In genomic region chr16:66970775-66971725, GRCh38 we compare ENCODE assay signal across 10 cellular contexts. TPM values are rescaled to one million over a fixed set of nuclear protein-coding genes. Genes with fewer than 3 reads are reported as not detected.
DNase-seq lines count a peak whose midpoint lies in the region; ATAC-seq lines count a peak whose summit lies in the region.
"Had no signal": no experiment of that assay in that cellular context is flagged by ENCODE, and none has a peak within 500 bp of the region (broad histone marks: within the 10 kb centered on the region; RNA-seq: fewer than 3 reads in every experiment).

No MANE protein-coding gene starts in this region.

- H3K4me2 ChIP-seq in neuronal stem cell (ENCODE audit: insufficient read depth, low read length, poor library complexity, severe bottlenecking), result no peak overlapping the region

- H3K9ac ChIP-seq in neuronal stem cell (ENCODE audit: low read depth, low read length, poor library complexity), result no peak overlapping the region

- H3K27ac Mint-ChIP-seq in T-helper 17 cell, result peak overlapping the region; percentile 29
- H3K27ac Mint-ChIP-seq: progenitor cell of endocrine pancreas had no signal

- H2BK120ac ChIP-seq in neuronal stem cell (ENCODE audit: low read depth, low read length), result no peak overlapping the region

- H3K14ac ChIP-seq in neuronal stem cell (ENCODE audit: low read length), result no peak overlapping the region

- H2AFZ ChIP-seq in neuronal stem cell (ENCODE audit: low read length), result no peak overlapping the region

- H3K36me3 Mint-ChIP-seq in T-helper 17 cell (ENCODE audit: low read depth), result no peaks in the 10 kb centered on the region

- no peak overlapping the region for H2AK5ac ChIP-seq in neuronal stem cell (ENCODE audit: low read depth, low read length)

- H3K23ac ChIP-seq in neuronal stem cell (ENCODE audit: low read depth, low read length, poor library complexity), result no peak overlapping the region

- ATAC-seq in activated CD4-positive, CD25-positive, alpha-beta regulatory T cell treated with anti-CD3 and anti-CD28 coated beads, Interleukin-2, amount 50 U/mL, for 24 hours, result peak; percentile 58 to 66
- ATAC-seq in T-helper 17 cell (no peak), GM21367 (IDR thresholded peaks at IDR 0.05; ENCODE audit: unreplicated experiment) (no peak)
- ATAC-seq: GM12878 had no signal

- H3K27ac ChIP-seq in neuronal stem cell (replicated peaks; ENCODE audit: low read length), result no peak overlapping the region

- H3K9me3 ChIP-seq in T-helper 17 cell (ENCODE audit: control insufficient read depth, low read length, poor library complexity, severe bottlenecking), result no peaks in the 10 kb centered on the region
- H3K9me3 ChIP-seq in neuronal stem cell (replicated peaks in 1 of 2; ENCODE audit: control insufficient read depth in 2 of 2, insufficient read depth in 1 of 2, low read depth in 1 of 2, low read length in 2 of 2), result no peaks in the 10 kb centered on the region
- no peaks in the 10 kb centered on the region for H3K9me3 ChIP-seq in HAP-1

- H3K4me1 Mint-ChIP-seq in T-helper 17 cell, result peaks cover 8% of the 10 kb centered on the region

- no peaks in the 10 kb centered on the region for H3K36me3 ChIP-seq in neuronal stem cell (replicated peaks in 1 of 2; ENCODE audit: control insufficient read depth in 2 of 2, insufficient read depth in 2 of 2, low read length in 2 of 2)
- H3K36me3 ChIP-seq in HAP-1 (replicated peaks), result no peaks in the 10 kb centered on the region

- WGBS in neuronal stem cell (ENCODE audit: extremely low coverage in 2 of 2, insufficient read length in 2 of 2, insufficient replicate concordance in 1 of 2), 2 donors, result no CpG with 5 or more reads among the region's 10 CpGs

- H3K18ac ChIP-seq in neuronal stem cell (ENCODE audit: low read length), result peak overlapping the region; percentile 33

- peaks cover 2% of the 10 kb centered on the region for H3K79me1 ChIP-seq in neuronal stem cell (ENCODE audit: low read depth, low read length)

- H2BK15ac ChIP-seq in neuronal stem cell (ENCODE audit: low read length), result no peak overlapping the region

- no peak overlapping the region for H3K4me3 Mint-ChIP-seq in T-helper 17 cell

- no peak overlapping the region for H4K91ac ChIP-seq in neuronal stem cell (ENCODE audit: low read depth, low read length, poor library complexity)

- H3K4me3 ChIP-seq in neuronal stem cell (ENCODE audit: low read length in 2 of 2), result no peak overlapping the region
- no peak overlapping the region for H3K4me3 ChIP-seq in HAP-1
- H3K4me3 ChIP-seq: GM12878 had no signal

- in situ Hi-C loops in HAP-1 (cut with MboI; ENCODE audit: low sequenced_read_pairs), result loop anchor here (10.0 kb wide), 2 partner anchors 184 to 494 kb away; partner anchors contain the start of genes B3GNT9, FBXL8 and TRADD

- no peak overlapping the region for H2BK12ac ChIP-seq in neuronal stem cell (ENCODE audit: low read length)

- H2BK5ac ChIP-seq in neuronal stem cell (ENCODE audit: low read length), result no peak overlapping the region

- H3K4ac ChIP-seq in neuronal stem cell (ENCODE audit: low read length), result no peak overlapping the region

- H3K4me1 ChIP-seq in neuronal stem cell (ENCODE audit: control insufficient read depth in 2 of 2, insufficient read depth in 1 of 2, low read depth in 1 of 2, low read length in 2 of 2), result no peaks in the 10 kb centered on the region
- peaks cover 8% of the 10 kb centered on the region for H3K4me1 ChIP-seq in HAP-1

- no peaks in the 10 kb centered on the region for H3K27me3 ChIP-seq in neuronal stem cell (ENCODE audit: control insufficient read depth in 3 of 3, insufficient read depth in 3 of 3, low read depth in 1 of 3, low read length in 3 of 3)
- no peaks in the 10 kb centered on the region for H3K27me3 ChIP-seq in HAP-1 (ENCODE audit: low read depth)

- peaks cover 4% of the 10 kb centered on the region for H3K27me3 Mint-ChIP-seq in T-helper 17 cell

- H4K8ac ChIP-seq in neuronal stem cell (ENCODE audit: low read depth, low read length), result no peak overlapping the region

- no peak for DNase-seq in activated CD4-positive, CD25-positive, alpha-beta regulatory T cell (lab: John Stamatoyannopoulos, UW)
- DNase-seq in T-helper 17 cell (no peak), neuronal stem cell (ENCODE audit: low spot score) (no peak), HAP-1 (ENCODE audit: low spot score in 2 of 2) (no peak)
- DNase-seq: stimulated activated CD4-positive, alpha-beta T cell treated with anti-CD3 and anti-CD28 coated beads, Interleukin-2, amount 100 ng/mL, for 24 hours; stimulated activated naive CD4-positive, alpha-beta T cell treated with Interleukin-2 at 50 U/mL for 16 hours had no signal

RNA-seq across cellular contexts. Expression of gene CES3, which starts 10.0 kb away (rescaled TPM):
- 1 to 10 TPM in 1 of 2 donors, under 1 TPM in 1; 0.63 to 1.3 TPM for total RNA-seq in T-helper 17 cell
- 2.4 TPM for polyA plus RNA-seq in neuronal stem cell (2013, experiment 1 of 2)
- polyA plus RNA-seq in neuronal stem cell (2013, experiment 2 of 2), result 2.5 TPM

RNA-seq across cellular contexts. Expression of gene CES4A, which starts 17.3 kb away (rescaled TPM):
- total RNA-seq in T-helper 17 cell, result 10 to 100 TPM; 17.8 to 20.0 TPM
- polyA plus RNA-seq in neuronal stem cell (2013, experiment 1 of 2), result 0.54 TPM
- 0.48 TPM for polyA plus RNA-seq in neuronal stem cell (2013, experiment 2 of 2)

RNA-seq across cellular contexts. Expression of gene CES2, which starts 35.7 kb away (rescaled TPM):
- 10 to 100 TPM; 33.1 to 36.8 TPM for total RNA-seq in T-helper 17 cell
- polyA plus RNA-seq in neuronal stem cell (2013, experiment 1 of 2), result 14.6 TPM
- polyA plus RNA-seq in neuronal stem cell (2013, experiment 2 of 2), result 15.0 TPM

RNA-seq across cellular contexts. Expression of gene CIAO2B, which starts 36.8 kb away (rescaled TPM):
- total RNA-seq in T-helper 17 cell, result 10 to 100 TPM; 50.3 to 51.0 TPM
- 93.4 TPM for polyA plus RNA-seq in neuronal stem cell (2013, experiment 1 of 2)
- 91.2 TPM for polyA plus RNA-seq in neuronal stem cell (2013, experiment 2 of 2)

RNA-seq across cellular contexts. Expression of gene RRAD, which starts 45.7 kb away (rescaled TPM):
- total RNA-seq in T-helper 17 cell, result under 1 TPM; 0.52 to 0.67 TPM
- polyA plus RNA-seq in neuronal stem cell (2013, experiment 1 of 2), result 0.32 TPM
- 0.30 TPM for polyA plus RNA-seq in neuronal stem cell (2013, experiment 2 of 2)

Comparison
In these comparisons a context has a peak if more than half of its experiments do, and no peak if none do; other contexts are left out.
1. ATAC-seq: peak in activated CD4-positive, CD25-positive, alpha-beta regulatory T cell treated with anti-CD3 and anti-CD28 coated beads, Interleukin-2, amount 50 U/mL, for 24 hours (2 of 2); none in T-helper 17 cell (single experiment) and GM21367 (single experiment).